7 cellular contexts compared by ENCODE assay signal in the genomic region with DNA sequence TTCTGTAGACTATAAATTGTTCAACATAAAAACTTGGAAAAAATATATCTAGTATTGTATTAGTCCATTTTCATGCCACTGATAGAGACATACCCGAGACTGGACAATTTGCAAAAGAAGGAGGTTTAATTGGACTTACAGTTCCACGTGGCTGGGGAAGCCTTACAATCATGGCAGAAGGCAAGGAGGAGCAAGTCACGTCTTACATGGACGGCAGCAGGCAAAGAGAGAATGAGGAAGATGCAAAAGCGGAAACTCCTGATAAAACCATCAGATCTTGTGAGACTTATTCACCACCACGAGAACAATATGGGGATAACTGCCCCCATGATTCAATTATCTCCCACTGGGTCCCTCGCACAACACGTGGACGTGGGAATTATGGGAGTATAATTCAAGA. TPM values are rescaled to one million over a fixed set of nuclear protein-coding genes. Genes with fewer than 3 reads are reported as not detected.
DNase-seq lines count a peak whose midpoint lies in the region; ATAC-seq and TF ChIP-seq lines count a peak whose summit lies in the region.
"Not testable (repeated sequence)": the region's sequence is repeated elsewhere in the genome, so short reads cannot be mapped to it uniquely, and the experiment has no call there.

No MANE protein-coding gene starts in this region.

- H3K36me3 ChIP-seq in CD8-positive, alpha-beta T cell (ENCODE audit: insufficient read depth, low read length); naive thymus-derived CD4-positive, alpha-beta T cell (ENCODE audit: control insufficient read depth in 2 of 3, insufficient read depth in 3 of 3, low read length in 3 of 3); gastrocnemius medialis: not testable (repeated sequence)

- BruUV-seq in MCF 10A (replicated peaks; lab: Mats Ljungman, UMichigan), result not testable (repeated sequence)

- H3K36me3 Mint-ChIP-seq in CD8-positive, alpha-beta T cell, result peaks cover 34% of the 10 kb centered on the region
- H3K36me3 Mint-ChIP-seq in activated naive CD4-positive, alpha-beta T cell treated with anti-CD3 and anti-CD28 coated beads, Interleukin-2, amount 50 U/mL, for 24 hours, result peaks cover 14% of the 10 kb centered on the region
- peaks cover 24% of the 10 kb centered on the region for H3K36me3 Mint-ChIP-seq in MCF 10A (ENCODE audit: insufficient read depth, unreplicated experiment)
- H3K36me3 Mint-ChIP-seq in dendritic cell treated with granulocyte-macrophage colony-stimulating factor and Interleukin-4, amounts not matched to agents 40 ng/mL and 50 ng/mL, for 4 days (ENCODE audit: low read depth), result peaks cover 21% of the 10 kb centered on the region
- H3K36me3 Mint-ChIP-seq in naive thymus-derived CD4-positive, alpha-beta T cell, result peaks cover 7 to 41% (median 21%) of the 10 kb centered on the region in 5 donors
- H3K36me3 Mint-ChIP-seq in stimulated activated naive B cell treated with anti-CD40 and anti-IgM and Interleukin-4, amounts not matched to agents 10 μg/mL and 1 μg/mL and 100 μg/mL, for 72 hours, result peaks cover 31 to 57% of the 10 kb centered on the region in 2 donors

- peaks cover 62% of the 10 kb centered on the region for H3K4me1 ChIP-seq in CD8-positive, alpha-beta T cell (ENCODE audit: insufficient read depth, low read length)
- H3K4me1 ChIP-seq in naive thymus-derived CD4-positive, alpha-beta T cell (ENCODE audit: control insufficient read depth in 2 of 2, insufficient read depth in 2 of 2, low read length in 2 of 2), result peaks cover 16 to 46% of the 10 kb centered on the region in 2 donors
- H3K4me1 ChIP-seq in gastrocnemius medialis, result peaks cover 54 to 71% of the 10 kb centered on the region in 2 donors

- H3K9me3 ChIP-seq in CD8-positive, alpha-beta T cell (ENCODE audit: low read length); naive thymus-derived CD4-positive, alpha-beta T cell (ENCODE audit: control insufficient read depth in 2 of 3, low read length in 3 of 3); gastrocnemius medialis: not testable (repeated sequence)

- not testable (repeated sequence) for TF ChIP-seq POLR2A in gastrocnemius medialis (IDR thresholded peaks at IDR 0.05)

- H3K9me3 Mint-ChIP-seq in CD8-positive, alpha-beta T cell; activated naive CD4-positive, alpha-beta T cell treated with anti-CD3 and anti-CD28 coated beads, Interleukin-2, amount 50 U/mL, for 24 hours; MCF 10A (ENCODE audit: unreplicated experiment); dendritic cell treated with granulocyte-macrophage colony-stimulating factor and Interleukin-4, amounts not matched to agents 40 ng/mL and 50 ng/mL, for 4 days; naive thymus-derived CD4-positive, alpha-beta T cell; stimulated activated naive B cell treated with anti-CD40 and anti-IgM and Interleukin-4, amounts not matched to agents 10 μg/mL and 1 μg/mL and 100 μg/mL, for 72 hours: not testable (repeated sequence)

- H3K4me1 Mint-ChIP-seq in CD8-positive, alpha-beta T cell (ENCODE audit: low read depth), result peaks cover 88% of the 10 kb centered on the region
- H3K4me1 Mint-ChIP-seq in activated naive CD4-positive, alpha-beta T cell treated with anti-CD3 and anti-CD28 coated beads, Interleukin-2, amount 50 U/mL, for 24 hours, result peaks cover 85% of the 10 kb centered on the region
- H3K4me1 Mint-ChIP-seq in MCF 10A (ENCODE audit: insufficient read depth, unreplicated experiment), result peaks cover 41% of the 10 kb centered on the region
- peaks cover 34% of the 10 kb centered on the region for H3K4me1 Mint-ChIP-seq in dendritic cell treated with granulocyte-macrophage colony-stimulating factor and Interleukin-4, amounts not matched to agents 40 ng/mL and 50 ng/mL, for 4 days (ENCODE audit: low read depth)
- peaks cover 71 to 97% (median 94%) of the 10 kb centered on the region in 7 donors for H3K4me1 Mint-ChIP-seq in naive thymus-derived CD4-positive, alpha-beta T cell
- peaks cover 40 to 72% of the 10 kb centered on the region in 2 donors for H3K4me1 Mint-ChIP-seq in stimulated activated naive B cell treated with anti-CD40 and anti-IgM and Interleukin-4, amounts not matched to agents 10 μg/mL and 1 μg/mL and 100 μg/mL, for 72 hours

- intact Hi-C loops in CD8-positive, alpha-beta T cell (cut with DNase I, micrococcal nuclease); MCF 10A (cut with micrococcal nuclease); naive thymus-derived CD4-positive, alpha-beta T cell (cut with micrococcal nuclease); gastrocnemius medialis (cut with DNase I; ENCODE audit: low total_unique reads): not testable (repeated sequence)
- intact Hi-C loops in dendritic cell treated with granulocyte-macrophage colony-stimulating factor and Interleukin-4, amounts not matched to agents 40 ng/mL and 50 ng/mL, for 4 days (cut with micrococcal nuclease), result loop anchor here (5.0 kb wide), 1 partner anchor 42 kb away; no protein-coding TSS in a partner anchor

- H3K27ac Mint-ChIP-seq in CD8-positive, alpha-beta T cell, result peak overlapping the region; percentile 46
- peak overlapping the region; percentile 10 for H3K27ac Mint-ChIP-seq in activated naive CD4-positive, alpha-beta T cell treated with anti-CD3 and anti-CD28 coated beads, Interleukin-2, amount 50 U/mL, for 24 hours
- peak overlapping the region; percentile 2 for H3K27ac Mint-ChIP-seq in MCF 10A (ENCODE audit: low read depth, unreplicated experiment)
- H3K27ac Mint-ChIP-seq in dendritic cell treated with granulocyte-macrophage colony-stimulating factor and Interleukin-4, amounts not matched to agents 40 ng/mL and 50 ng/mL, for 4 days, result peak overlapping the region; percentile 18
- H3K27ac Mint-ChIP-seq in naive thymus-derived CD4-positive, alpha-beta T cell, result peak overlapping the region in 7 of 9 donors; percentile 4 to 95 (median 54)
- peak overlapping the region; percentile 7 for H3K27ac Mint-ChIP-seq in stimulated activated naive B cell treated with anti-CD40 and anti-IgM and Interleukin-4, amounts not matched to agents 10 μg/mL and 1 μg/mL and 100 μg/mL, for 72 hours

- H3K4me3 ChIP-seq in CD8-positive, alpha-beta T cell (ENCODE audit: low read depth, low read length); naive thymus-derived CD4-positive, alpha-beta T cell (ENCODE audit: low read length); gastrocnemius medialis: not testable (repeated sequence)

- in situ Hi-C loops in gastrocnemius medialis (cut with MboI; ENCODE audit: low sequenced_read_pairs in 4 of 4), result not testable (repeated sequence)

- POLR2A ChIA-PET in CD8-positive, alpha-beta T cell (lab: Charles Lee), result interaction anchor here (0.7 to 1.7 kb wide), 2 partner anchors 13 to 33 kb away, joined by 3 to 13 read pairs; no protein-coding TSS in a partner anchor
- POLR2A ChIA-PET in MCF 10A (lab: Yijun Ruan, JAX), result interaction anchor here (0.8 to 0.9 kb wide), 2 partner anchors 13 to 14 kb away, joined by 3 to 4 read pairs; no protein-coding TSS in a partner anchor
- POLR2A ChIA-PET in naive thymus-derived CD4-positive, alpha-beta T cell (lab: Charles Lee), result interaction anchor here (1.7 kb wide), 1 partner anchor 14 kb away, joined by 11 read pairs; no protein-coding TSS in a partner anchor

- TF ChIP-seq CTCF in CD8-positive, alpha-beta T cell (IDR thresholded peaks at IDR 0.05); MCF 10A (IDR thresholded peaks at IDR 0.05; ENCODE audit: unreplicated experiment); gastrocnemius medialis (IDR thresholded peaks at IDR 0.05 in 4 of 5, conservative IDR thresholded peaks at IDR 0.05 in 1 of 5): not testable (repeated sequence)

- not testable (repeated sequence) for ATAC-seq in CD8-positive, alpha-beta T cell; naive thymus-derived CD4-positive, alpha-beta T cell; gastrocnemius medialis; stimulated activated naive B cell treated with anti-CD40 and anti-IgM and Interleukin-4, amounts not matched to agents 10 μg/mL and 1 μg/mL and 100 μg/mL, for 72 hours (replicated peaks)

- H3K27ac ChIP-seq in CD8-positive, alpha-beta T cell (ENCODE audit: low read depth, low read length); naive thymus-derived CD4-positive, alpha-beta T cell (ENCODE audit: low read depth, low read length): not testable (repeated sequence)
- peak overlapping the region; percentile 58 to 99 (median 77) for H3K27ac ChIP-seq in gastrocnemius medialis

- not testable (repeated sequence) for H3K27me3 Mint-ChIP-seq in CD8-positive, alpha-beta T cell (ENCODE audit: low read depth); activated naive CD4-positive, alpha-beta T cell treated with anti-CD3 and anti-CD28 coated beads, Interleukin-2, amount 50 U/mL, for 24 hours; MCF 10A (ENCODE audit: insufficient read depth, unreplicated experiment); dendritic cell treated with granulocyte-macrophage colony-stimulating factor and Interleukin-4, amounts not matched to agents 40 ng/mL and 50 ng/mL, for 4 days; naive thymus-derived CD4-positive, alpha-beta T cell; stimulated activated naive B cell treated with anti-CD40 and anti-IgM and Interleukin-4, amounts not matched to agents 10 μg/mL and 1 μg/mL and 100 μg/mL, for 72 hours

- DNase-seq in CD8-positive, alpha-beta T cell; MCF 10A (ENCODE audit: unreplicated experiment); naive thymus-derived CD4-positive, alpha-beta T cell; gastrocnemius medialis; stimulated activated naive B cell treated with anti-CD40 and anti-IgM and Interleukin-4, amounts not matched to agents 10 μg/mL and 1 μg/mL and 100 μg/mL, for 72 hours: not testable (repeated sequence)

- not testable (repeated sequence) for H3K4me3 Mint-ChIP-seq in CD8-positive, alpha-beta T cell; activated naive CD4-positive, alpha-beta T cell treated with anti-CD3 and anti-CD28 coated beads, Interleukin-2, amount 50 U/mL, for 24 hours; MCF 10A (ENCODE audit: unreplicated experiment); dendritic cell treated with granulocyte-macrophage colony-stimulating factor and Interleukin-4, amounts not matched to agents 40 ng/mL and 50 ng/mL, for 4 days; stimulated activated naive B cell treated with anti-CD40 and anti-IgM and Interleukin-4, amounts not matched to agents 10 μg/mL and 1 μg/mL and 100 μg/mL, for 72 hours
- peak overlapping the region in 5 of 10 donors; percentile 11 to 70 (median 40) for H3K4me3 Mint-ChIP-seq in naive thymus-derived CD4-positive, alpha-beta T cell

- CTCF ChIA-PET in CD8-positive, alpha-beta T cell (lab: Charles Lee), result interaction anchor here (0.5 kb wide), 1 partner anchor 9 kb away, joined by 3 read pairs; no protein-coding TSS in a partner anchor
- CTCF ChIA-PET in MCF 10A (lab: Yijun Ruan, JAX), result interaction anchor here (0.8 kb wide), 1 partner anchor 77 kb away, joined by 4 read pairs; no protein-coding TSS in a partner anchor
- CTCF ChIA-PET in naive thymus-derived CD4-positive, alpha-beta T cell (lab: Charles Lee), result interaction anchor here (1.6 kb wide), 1 partner anchor 78 kb away, joined by 4 read pairs; no protein-coding TSS in a partner anchor

- not testable (repeated sequence) for H3K27me3 ChIP-seq in CD8-positive, alpha-beta T cell (ENCODE audit: insufficient read depth, low read length); naive thymus-derived CD4-positive, alpha-beta T cell (ENCODE audit: control insufficient read depth in 2 of 2, insufficient read depth in 2 of 2, low read length in 2 of 2); gastrocnemius medialis

RNA-seq across cellular contexts. Expression of gene USP24, which starts 15.4 kb away (rescaled TPM):
- total RNA-seq in CD8-positive, alpha-beta T cell, result 10 to 100 TPM; 74.0 to 79.6 TPM
- total RNA-seq in MCF 10A (2022), result 38.0 and 45.7 TPM in 2 replicates
- 10 to 100 TPM; 47.3 to 91.4 (median 75.4) TPM for total RNA-seq in naive thymus-derived CD4-positive, alpha-beta T cell
- 10 to 100 TPM in 1 of 2 donors, 1 to 10 TPM in 1; 4.7 to 10.3 TPM for polyA plus RNA-seq in naive thymus-derived CD4-positive, alpha-beta T cell
- total RNA-seq in gastrocnemius medialis, result 100 to 1,000 TPM in 1 of 4 donors, 10 to 100 TPM in 3; 77.3 to 102 (median 90.8) TPM

Comparison
In these comparisons a context has a peak if more than half of its experiments do, and no peak if none do; other contexts are left out.
1. H3K27ac Mint-ChIP-seq: peak in every context shown above with its lines; median percentile 54 in naive thymus-derived CD4-positive, alpha-beta T cell; 46 in CD8-positive, alpha-beta T cell; 18 in dendritic cell treated with granulocyte-macrophage colony-stimulating factor and Interleukin-4, amounts not matched to agents 40 ng/mL and 50 ng/mL, for 4 days; 10 in activated naive CD4-positive, alpha-beta T cell treated with anti-CD3 and anti-CD28 coated beads, Interleukin-2, amount 50 U/mL, for 24 hours; 7 in stimulated activated naive B cell treated with anti-CD40 and anti-IgM and Interleukin-4, amounts not matched to agents 10 μg/mL and 1 μg/mL and 100 μg/mL, for 72 hours; 2 in MCF 10A.